ENCODE assay signal across 8 cellular contexts in genomic region chr2:218290316-218291261, GRCh38. TPM values are rescaled to one million over a fixed set of nuclear protein-coding genes. Genes with fewer than 3 reads are reported as not detected.
A peak's percentile ranks its signal among the peaks of the same experiment; 100 is the strongest.
DNase-seq lines count a peak whose midpoint lies in the region; ATAC-seq and TF ChIP-seq lines count a peak whose summit lies in the region.

No MANE protein-coding gene starts in this region.

- peaks cover 53% of the 10 kb centered on the region for H3K4me1 Mint-ChIP-seq in endothelial cell (ENCODE audit: unreplicated experiment)

- no peaks in the 10 kb centered on the region for H3K9me3 ChIP-seq in BLaER1

- ATAC-seq in HG03378 (IDR thresholded peaks at IDR 0.05; ENCODE audit: unreplicated experiment): peak; percentile 48

- peaks cover 63% of the 10 kb centered on the region for H3K4me1 ChIP-seq in BLaER1

- H3K9me3 Mint-ChIP-seq in endothelial cell (ENCODE audit: unreplicated experiment): no peaks in the 10 kb centered on the region

- no peak overlapping the region for H3K4me3 ChIP-seq in BLaER1
- peak overlapping the region; percentile 84 for H3K4me3 ChIP-seq in WI38 (ENCODE audit: low read depth, low read length)
- H3K4me3 ChIP-seq in skeletal muscle cell (ENCODE audit: low read depth, low read length): peak overlapping the region; percentile 78

- peak overlapping the region; percentile 87 for H3K4me3 Mint-ChIP-seq in endothelial cell (ENCODE audit: unreplicated experiment)

- H3K36me3 ChIP-seq in BLaER1: no peaks in the 10 kb centered on the region

- DNase-seq in GM19240 (ENCODE audit: insufficient read length, low spot score) (peak; percentile 52), endothelial cell (ENCODE audit: low spot score) (no peak), skeletal muscle cell (ENCODE audit: low read depth) (no peak), hepatic stellate cell (ENCODE audit: low spot score) (no peak), SHP77 treated with DMSO at 0.1 percent for 48 hours (lab: John Stamatoyannopoulos, UW) (no peak)

- peak overlapping the region; percentile 72 for H3K27ac Mint-ChIP-seq in endothelial cell (ENCODE audit: unreplicated experiment)

- peak overlapping the region; percentile 85 for H3K4me2 ChIP-seq in BLaER1

- H3K27ac ChIP-seq in BLaER1: peak overlapping the region; percentile 10; the same call in 1 of the 2 replicates

- peaks cover 9% of the 10 kb centered on the region for H3K27me3 Mint-ChIP-seq in endothelial cell (ENCODE audit: unreplicated experiment)

- H3K27me3 ChIP-seq in BLaER1: no peaks in the 10 kb centered on the region

- TF ChIP-seq CTCF in WI38 (IDR thresholded peaks at IDR 0.05; ENCODE audit: low read depth, low read length): no peak
- TF ChIP-seq CTCF in endothelial cell (IDR thresholded peaks at IDR 0.05; ENCODE audit: unreplicated experiment): no peak

- peaks cover 10% of the 10 kb centered on the region for H3K36me3 Mint-ChIP-seq in endothelial cell (ENCODE audit: low read depth, unreplicated experiment)

- no peak overlapping the region for H3K9ac ChIP-seq in BLaER1

- no peaks in the 10 kb centered on the region for H4K20me1 ChIP-seq in BLaER1

RNA-seq across cellular contexts. Expression of gene TMBIM1, which starts 1.7 kb away (rescaled TPM):
- total RNA-seq in endothelial cell (ENCODE audit: unreplicated experiment): 78.5 TPM

RNA-seq across cellular contexts. Expression of gene PNKD, which starts 20.3 kb away (rescaled TPM):
- 31.7 TPM for total RNA-seq in endothelial cell (ENCODE audit: unreplicated experiment)

RNA-seq across cellular contexts. Expression of gene AAMP, which starts 20.7 kb away (rescaled TPM):
- total RNA-seq in endothelial cell (ENCODE audit: unreplicated experiment): 67.6 TPM

RNA-seq across cellular contexts. Expression of gene GPBAR1, which starts 29.8 kb away (rescaled TPM):
- 0.77 TPM for total RNA-seq in endothelial cell (ENCODE audit: unreplicated experiment)
